ENCODE assay signal across 27 cellular contexts in genomic region chr19:13929956-13930355, GRCh38. TPM values are rescaled to one million over a fixed set of nuclear protein-coding genes. Genes with fewer than 3 reads are reported as not detected.
"Had no signal": no experiment of that assay in that cellular context is flagged by ENCODE, and none has a peak within 500 bp of the region (broad histone marks: within the 10 kb centered on the region; RNA-seq: fewer than 3 reads in every experiment).

No MANE protein-coding gene starts in this region.

- H3K4me1 ChIP-seq: Peyer's patch, SJSA1 had no signal

- DNase-seq: activated CD4-positive, alpha-beta T cell treated with anti-CD3 and anti-CD28 coated beads for 1 hour; activated CD4-positive, alpha-beta T cell treated with anti-CD3 and anti-CD28 coated beads, Interleukin-2, amount 10 ng/mL, durations not matched to agents 24 days and 14 days; activated CD4-positive, alpha-beta T cell treated with anti-CD3 and anti-CD28 coated beads, Interleukin-2, amount 50 U/mL, for 48 hours; activated CD8-positive, alpha-beta memory T cell treated with anti-CD3 and anti-CD28 coated beads, Interleukin-2, amount 10 ng/mL, durations not matched to agents 7 days and 5 days; activated effector memory CD4-positive, alpha-beta T cell treated with Interleukin-2 at 50 U/mL for 16 hours; activated naive CD4-positive, alpha-beta T cell; activated T-cell treated with anti-CD3 and anti-CD28 coated beads, Interleukin-2, amount 50 U/mL, for 24 hours; aorta; central memory CD4-positive, alpha-beta T cell; cortex of kidney; NCI-H1092; NCI-H1436; NCI-H187; NCI-H2081 treated with DMSO at 0.1 percent for 48 hours; NCI-H446; NCI-H82; SHP77; T-helper 17 cell; T-helper 9 cell had no signal

- H3K4me3 Mint-ChIP-seq: activated CD4-positive, alpha-beta T cell treated with anti-CD3 and anti-CD28 coated beads, Interleukin-2, amount 10 ng/mL, durations not matched to agents 24 days and 14 days; activated CD8-positive, alpha-beta memory T cell treated with anti-CD3 and anti-CD28 coated beads, Interleukin-2, amount 10 ng/mL, durations not matched to agents 7 days and 5 days; activated naive CD4-positive, alpha-beta T cell treated with anti-CD3 and anti-CD28 coated beads, Interleukin-2, amount 50 U/mL, for 24 hours; activated T-cell treated with anti-CD3 and anti-CD28 coated beads, Interleukin-2, amount 50 U/mL, for 24 hours; activated T-helper 1 cell treated with anti-CD3 and anti-CD28 coated beads, Interleukin-12 subunit alpha, Interleukin-12 subunit beta, Interleukin-2, Interleukin-4 antibody, amounts not matched to agents 30 ng/mL and 10 ng/mL and 1 ng/mL, durations not matched to agents 14 hours and 24 hours and 36 hours; T-helper 17 cell; WTC11 had no signal

- H3K9me3 ChIP-seq: Peyer's patch, SJSA1 had no signal

- H3K27ac Mint-ChIP-seq: activated CD4-positive, alpha-beta T cell treated with anti-CD3 and anti-CD28 coated beads, Interleukin-2, amount 10 ng/mL, durations not matched to agents 24 days and 14 days; activated CD8-positive, alpha-beta memory T cell treated with anti-CD3 and anti-CD28 coated beads, Interleukin-2, amount 10 ng/mL, durations not matched to agents 7 days and 5 days; activated naive CD4-positive, alpha-beta T cell treated with anti-CD3 and anti-CD28 coated beads, Interleukin-2, amount 50 U/mL, for 24 hours; activated T-cell treated with anti-CD3 and anti-CD28 coated beads, Interleukin-2, amount 50 U/mL, for 24 hours; activated T-helper 1 cell treated with anti-CD3 and anti-CD28 coated beads, Interleukin-12 subunit alpha, Interleukin-12 subunit beta, Interleukin-2, Interleukin-4 antibody, amounts not matched to agents 30 ng/mL and 10 ng/mL and 1 ng/mL, durations not matched to agents 14 hours and 24 hours and 36 hours; T-helper 17 cell; WTC11 had no signal

- H3K4me3 ChIP-seq: Peyer's patch, SJSA1 had no signal

- H3K27ac ChIP-seq: Peyer's patch, SJSA1 had no signal

- ATAC-seq: activated CD8-positive, alpha-beta memory T cell treated with anti-CD3 and anti-CD28 coated beads, Interleukin-2, amount 10 ng/mL, durations not matched to agents 7 days and 5 days; T-helper 17 cell; WTC11 had no signal

- H3K27me3 Mint-ChIP-seq: activated CD8-positive, alpha-beta memory T cell treated with anti-CD3 and anti-CD28 coated beads, Interleukin-2, amount 10 ng/mL, durations not matched to agents 7 days and 5 days; activated naive CD4-positive, alpha-beta T cell treated with anti-CD3 and anti-CD28 coated beads, Interleukin-2, amount 50 U/mL, for 24 hours; activated T-cell treated with anti-CD3 and anti-CD28 coated beads, Interleukin-2, amount 50 U/mL, for 24 hours had no signal

- FAIRE-seq: bronchial epithelial cell had no signal

- H3K27me3 ChIP-seq: Peyer's patch, SJSA1 had no signal

- H3K9me3 Mint-ChIP-seq: activated CD4-positive, alpha-beta T cell treated with anti-CD3 and anti-CD28 coated beads, Interleukin-2, amount 10 ng/mL, durations not matched to agents 24 days and 14 days; activated naive CD4-positive, alpha-beta T cell treated with anti-CD3 and anti-CD28 coated beads, Interleukin-2, amount 50 U/mL, for 24 hours; activated T-cell treated with anti-CD3 and anti-CD28 coated beads, Interleukin-2, amount 50 U/mL, for 24 hours; activated T-helper 1 cell treated with anti-CD3 and anti-CD28 coated beads, Interleukin-12 subunit alpha, Interleukin-12 subunit beta, Interleukin-2, Interleukin-4 antibody, amounts not matched to agents 30 ng/mL and 10 ng/mL and 1 ng/mL, durations not matched to agents 14 hours and 24 hours and 36 hours; WTC11 had no signal

RNA-seq across cellular contexts. Expression of gene PODNL1, which starts 8.3 kb away (rescaled TPM):
- total RNA-seq: activated CD4-positive, alpha-beta T cell treated with anti-CD3 and anti-CD28 coated beads, Interleukin-2, amount 10 ng/mL, durations not matched to agents 24 days and 14 days; activated T-helper 1 cell treated with anti-CD3 and anti-CD28 coated beads, Interleukin-12 subunit alpha, Interleukin-12 subunit beta, Interleukin-2, Interleukin-4 antibody, amounts not matched to agents 30 ng/mL and 10 ng/mL and 1 ng/mL, durations not matched to agents 14 hours and 24 hours and 36 hours; bronchial epithelial cell had no signal

RNA-seq across cellular contexts. Expression of gene NANOS3, which starts 53.0 kb away (rescaled TPM):
- total RNA-seq: LHCN-M2, M059J, Peyer's patch had no signal
